In the genomic region with DNA sequence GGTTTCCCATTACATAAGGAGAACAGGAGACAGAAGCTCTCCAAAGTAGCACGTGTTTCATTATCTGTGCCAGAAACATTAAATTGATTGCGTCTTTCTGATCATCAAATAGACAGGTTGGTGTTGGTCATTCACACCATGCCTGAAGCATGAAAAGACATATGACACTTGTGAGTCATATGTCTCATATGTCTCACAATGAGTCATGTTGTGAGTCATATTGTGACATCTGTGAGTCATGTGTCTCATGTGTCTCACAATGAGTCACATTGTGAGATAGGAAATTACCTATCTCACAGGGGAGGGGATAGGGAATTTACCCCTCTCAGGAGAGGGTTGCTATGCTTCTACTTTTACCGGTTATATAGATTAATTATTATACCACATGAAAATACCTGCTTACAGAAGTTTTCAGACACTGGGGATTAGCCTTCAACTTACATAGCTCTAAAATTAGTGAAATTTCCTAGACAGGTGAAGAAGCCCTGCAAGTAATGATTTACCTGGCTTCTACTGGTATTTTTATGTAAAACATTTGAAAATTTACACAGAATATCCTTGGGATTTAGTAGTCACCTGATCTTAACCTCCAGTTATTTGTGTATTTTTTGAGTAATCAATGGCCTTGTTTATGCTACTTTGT, we compare ENCODE assay signal across 1 cellular context.
A peak's percentile ranks its signal among the peaks of the same experiment; 100 is the strongest.
TF ChIP-seq lines count a peak whose summit lies in the region.

No MANE protein-coding gene starts in this region.

TF ChIP-seq in HEK293, 187 proteins besides CTCF, POLR2A, EP300 and RAD21 (continued from another document and continues in another):
- TF ChIP-seq, protein P1, sequence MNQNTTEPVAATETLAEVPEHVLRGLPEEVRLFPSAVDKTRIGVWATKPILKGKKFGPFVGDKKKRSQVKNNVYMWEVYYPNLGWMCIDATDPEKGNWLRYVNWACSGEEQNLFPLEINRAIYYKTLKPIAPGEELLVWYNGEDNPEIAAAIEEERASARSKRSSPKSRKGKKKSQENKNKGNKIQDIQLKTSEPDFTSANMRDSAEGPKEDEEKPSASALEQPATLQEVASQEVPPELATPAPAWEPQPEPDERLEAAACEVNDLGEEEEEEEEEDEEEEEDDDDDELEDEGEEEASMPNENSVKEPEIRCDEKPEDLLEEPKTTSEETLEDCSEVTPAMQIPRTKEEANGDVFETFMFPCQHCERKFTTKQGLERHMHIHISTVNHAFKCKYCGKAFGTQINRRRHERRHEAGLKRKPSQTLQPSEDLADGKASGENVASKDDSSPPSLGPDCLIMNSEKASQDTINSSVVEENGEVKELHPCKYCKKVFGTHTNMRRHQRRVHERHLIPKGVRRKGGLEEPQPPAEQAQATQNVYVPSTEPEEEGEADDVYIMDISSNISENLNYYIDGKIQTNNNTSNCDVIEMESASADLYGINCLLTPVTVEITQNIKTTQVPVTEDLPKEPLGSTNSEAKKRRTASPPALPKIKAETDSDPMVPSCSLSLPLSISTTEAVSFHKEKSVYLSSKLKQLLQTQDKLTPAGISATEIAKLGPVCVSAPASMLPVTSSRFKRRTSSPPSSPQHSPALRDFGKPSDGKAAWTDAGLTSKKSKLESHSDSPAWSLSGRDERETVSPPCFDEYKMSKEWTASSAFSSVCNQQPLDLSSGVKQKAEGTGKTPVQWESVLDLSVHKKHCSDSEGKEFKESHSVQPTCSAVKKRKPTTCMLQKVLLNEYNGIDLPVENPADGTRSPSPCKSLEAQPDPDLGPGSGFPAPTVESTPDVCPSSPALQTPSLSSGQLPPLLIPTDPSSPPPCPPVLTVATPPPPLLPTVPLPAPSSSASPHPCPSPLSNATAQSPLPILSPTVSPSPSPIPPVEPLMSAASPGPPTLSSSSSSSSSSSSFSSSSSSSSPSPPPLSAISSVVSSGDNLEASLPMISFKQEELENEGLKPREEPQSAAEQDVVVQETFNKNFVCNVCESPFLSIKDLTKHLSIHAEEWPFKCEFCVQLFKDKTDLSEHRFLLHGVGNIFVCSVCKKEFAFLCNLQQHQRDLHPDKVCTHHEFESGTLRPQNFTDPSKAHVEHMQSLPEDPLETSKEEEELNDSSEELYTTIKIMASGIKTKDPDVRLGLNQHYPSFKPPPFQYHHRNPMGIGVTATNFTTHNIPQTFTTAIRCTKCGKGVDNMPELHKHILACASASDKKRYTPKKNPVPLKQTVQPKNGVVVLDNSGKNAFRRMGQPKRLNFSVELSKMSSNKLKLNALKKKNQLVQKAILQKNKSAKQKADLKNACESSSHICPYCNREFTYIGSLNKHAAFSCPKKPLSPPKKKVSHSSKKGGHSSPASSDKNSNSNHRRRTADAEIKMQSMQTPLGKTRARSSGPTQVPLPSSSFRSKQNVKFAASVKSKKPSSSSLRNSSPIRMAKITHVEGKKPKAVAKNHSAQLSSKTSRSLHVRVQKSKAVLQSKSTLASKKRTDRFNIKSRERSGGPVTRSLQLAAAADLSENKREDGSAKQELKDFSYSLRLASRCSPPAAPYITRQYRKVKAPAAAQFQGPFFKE (tag by site-specific recombination; IDR thresholded peaks at IDR 0.05; ENCODE audit: borderline replicate concordance), result no peak
- TF ChIP-seq BCL11A (tag by site-specific recombination; IDR thresholded peaks at IDR 0.05; ENCODE audit: low read depth), result peak; percentile 84
- no peak for TF ChIP-seq YY2 (tag by site-specific recombination; IDR thresholded peaks at IDR 0.05)
- TF ChIP-seq GFI1B (tag by site-specific recombination; IDR thresholded peaks at IDR 0.05), result peak; percentile 60; the same call in 1 of the 2 replicates
- TF ChIP-seq ZNF664 (tag by site-specific recombination; IDR thresholded peaks at IDR 0.05), result no peak
- TF ChIP-seq KLF10 (tag by site-specific recombination; IDR thresholded peaks at IDR 0.05), result peak; percentile 62
- TF ChIP-seq, protein P2, sequence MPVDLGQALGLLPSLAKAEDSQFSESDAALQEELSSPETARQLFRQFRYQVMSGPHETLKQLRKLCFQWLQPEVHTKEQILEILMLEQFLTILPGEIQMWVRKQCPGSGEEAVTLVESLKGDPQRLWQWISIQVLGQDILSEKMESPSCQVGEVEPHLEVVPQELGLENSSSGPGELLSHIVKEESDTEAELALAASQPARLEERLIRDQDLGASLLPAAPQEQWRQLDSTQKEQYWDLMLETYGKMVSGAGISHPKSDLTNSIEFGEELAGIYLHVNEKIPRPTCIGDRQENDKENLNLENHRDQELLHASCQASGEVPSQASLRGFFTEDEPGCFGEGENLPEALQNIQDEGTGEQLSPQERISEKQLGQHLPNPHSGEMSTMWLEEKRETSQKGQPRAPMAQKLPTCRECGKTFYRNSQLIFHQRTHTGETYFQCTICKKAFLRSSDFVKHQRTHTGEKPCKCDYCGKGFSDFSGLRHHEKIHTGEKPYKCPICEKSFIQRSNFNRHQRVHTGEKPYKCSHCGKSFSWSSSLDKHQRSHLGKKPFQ (tag by site-specific recombination; IDR thresholded peaks at IDR 0.05), result no peak
- TF ChIP-seq ZNF394 (tag by site-specific recombination; IDR thresholded peaks at IDR 0.05; ENCODE audit: borderline replicate concordance), result peak; percentile 88
- TF ChIP-seq, protein P3, sequence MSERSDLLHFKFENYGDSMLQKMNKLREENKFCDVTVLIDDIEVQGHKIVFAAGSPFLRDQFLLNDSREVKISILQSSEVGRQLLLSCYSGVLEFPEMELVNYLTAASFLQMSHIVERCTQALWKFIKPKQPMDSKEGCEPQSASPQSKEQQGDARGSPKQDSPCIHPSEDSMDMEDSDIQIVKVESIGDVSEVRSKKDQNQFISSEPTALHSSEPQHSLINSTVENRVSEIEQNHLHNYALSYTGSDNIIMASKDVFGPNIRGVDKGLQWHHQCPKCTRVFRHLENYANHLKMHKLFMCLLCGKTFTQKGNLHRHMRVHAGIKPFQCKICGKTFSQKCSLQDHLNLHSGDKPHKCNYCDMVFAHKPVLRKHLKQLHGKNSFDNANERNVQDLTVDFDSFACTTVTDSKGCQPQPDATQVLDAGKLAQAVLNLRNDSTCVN (tag by site-specific recombination; optimal IDR thresholded peaks at IDR 0.05), result no peak
- TF ChIP-seq, protein P4, sequence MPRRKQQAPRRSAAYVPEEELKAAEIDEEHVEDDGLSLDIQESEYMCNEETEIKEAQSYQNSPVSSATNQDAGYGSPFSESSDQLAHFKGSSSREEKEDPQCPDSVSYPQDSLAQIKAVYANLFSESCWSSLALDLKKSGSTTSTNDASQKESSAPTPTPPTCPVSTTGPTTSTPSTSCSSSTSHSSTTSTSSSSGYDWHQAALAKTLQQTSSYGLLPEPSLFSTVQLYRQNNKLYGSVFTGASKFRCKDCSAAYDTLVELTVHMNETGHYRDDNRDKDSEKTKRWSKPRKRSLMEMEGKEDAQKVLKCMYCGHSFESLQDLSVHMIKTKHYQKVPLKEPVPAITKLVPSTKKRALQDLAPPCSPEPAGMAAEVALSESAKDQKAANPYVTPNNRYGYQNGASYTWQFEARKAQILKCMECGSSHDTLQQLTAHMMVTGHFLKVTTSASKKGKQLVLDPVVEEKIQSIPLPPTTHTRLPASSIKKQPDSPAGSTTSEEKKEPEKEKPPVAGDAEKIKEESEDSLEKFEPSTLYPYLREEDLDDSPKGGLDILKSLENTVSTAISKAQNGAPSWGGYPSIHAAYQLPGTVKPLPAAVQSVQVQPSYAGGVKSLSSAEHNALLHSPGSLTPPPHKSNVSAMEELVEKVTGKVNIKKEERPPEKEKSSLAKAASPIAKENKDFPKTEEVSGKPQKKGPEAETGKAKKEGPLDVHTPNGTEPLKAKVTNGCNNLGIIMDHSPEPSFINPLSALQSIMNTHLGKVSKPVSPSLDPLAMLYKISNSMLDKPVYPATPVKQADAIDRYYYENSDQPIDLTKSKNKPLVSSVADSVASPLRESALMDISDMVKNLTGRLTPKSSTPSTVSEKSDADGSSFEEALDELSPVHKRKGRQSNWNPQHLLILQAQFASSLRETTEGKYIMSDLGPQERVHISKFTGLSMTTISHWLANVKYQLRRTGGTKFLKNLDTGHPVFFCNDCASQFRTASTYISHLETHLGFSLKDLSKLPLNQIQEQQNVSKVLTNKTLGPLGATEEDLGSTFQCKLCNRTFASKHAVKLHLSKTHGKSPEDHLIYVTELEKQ (tag by site-specific recombination; IDR thresholded peaks at IDR 0.05; ENCODE audit: borderline replicate concordance), result peak; percentile 98
- TF ChIP-seq BCL11B (tag by site-specific recombination; IDR thresholded peaks at IDR 0.05; ENCODE audit: low read depth), result peak; percentile 89
- TF ChIP-seq, protein P5, sequence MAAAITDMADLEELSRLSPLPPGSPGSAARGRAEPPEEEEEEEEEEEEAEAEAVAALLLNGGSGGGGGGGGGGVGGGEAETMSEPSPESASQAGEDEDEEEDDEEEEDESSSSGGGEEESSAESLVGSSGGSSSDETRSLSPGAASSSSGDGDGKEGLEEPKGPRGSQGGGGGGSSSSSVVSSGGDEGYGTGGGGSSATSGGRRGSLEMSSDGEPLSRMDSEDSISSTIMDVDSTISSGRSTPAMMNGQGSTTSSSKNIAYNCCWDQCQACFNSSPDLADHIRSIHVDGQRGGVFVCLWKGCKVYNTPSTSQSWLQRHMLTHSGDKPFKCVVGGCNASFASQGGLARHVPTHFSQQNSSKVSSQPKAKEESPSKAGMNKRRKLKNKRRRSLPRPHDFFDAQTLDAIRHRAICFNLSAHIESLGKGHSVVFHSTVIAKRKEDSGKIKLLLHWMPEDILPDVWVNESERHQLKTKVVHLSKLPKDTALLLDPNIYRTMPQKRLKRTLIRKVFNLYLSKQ (tag by site-specific recombination; IDR thresholded peaks at IDR 0.05; ENCODE audit: borderline replicate concordance), result no peak
- TF ChIP-seq, protein P6, sequence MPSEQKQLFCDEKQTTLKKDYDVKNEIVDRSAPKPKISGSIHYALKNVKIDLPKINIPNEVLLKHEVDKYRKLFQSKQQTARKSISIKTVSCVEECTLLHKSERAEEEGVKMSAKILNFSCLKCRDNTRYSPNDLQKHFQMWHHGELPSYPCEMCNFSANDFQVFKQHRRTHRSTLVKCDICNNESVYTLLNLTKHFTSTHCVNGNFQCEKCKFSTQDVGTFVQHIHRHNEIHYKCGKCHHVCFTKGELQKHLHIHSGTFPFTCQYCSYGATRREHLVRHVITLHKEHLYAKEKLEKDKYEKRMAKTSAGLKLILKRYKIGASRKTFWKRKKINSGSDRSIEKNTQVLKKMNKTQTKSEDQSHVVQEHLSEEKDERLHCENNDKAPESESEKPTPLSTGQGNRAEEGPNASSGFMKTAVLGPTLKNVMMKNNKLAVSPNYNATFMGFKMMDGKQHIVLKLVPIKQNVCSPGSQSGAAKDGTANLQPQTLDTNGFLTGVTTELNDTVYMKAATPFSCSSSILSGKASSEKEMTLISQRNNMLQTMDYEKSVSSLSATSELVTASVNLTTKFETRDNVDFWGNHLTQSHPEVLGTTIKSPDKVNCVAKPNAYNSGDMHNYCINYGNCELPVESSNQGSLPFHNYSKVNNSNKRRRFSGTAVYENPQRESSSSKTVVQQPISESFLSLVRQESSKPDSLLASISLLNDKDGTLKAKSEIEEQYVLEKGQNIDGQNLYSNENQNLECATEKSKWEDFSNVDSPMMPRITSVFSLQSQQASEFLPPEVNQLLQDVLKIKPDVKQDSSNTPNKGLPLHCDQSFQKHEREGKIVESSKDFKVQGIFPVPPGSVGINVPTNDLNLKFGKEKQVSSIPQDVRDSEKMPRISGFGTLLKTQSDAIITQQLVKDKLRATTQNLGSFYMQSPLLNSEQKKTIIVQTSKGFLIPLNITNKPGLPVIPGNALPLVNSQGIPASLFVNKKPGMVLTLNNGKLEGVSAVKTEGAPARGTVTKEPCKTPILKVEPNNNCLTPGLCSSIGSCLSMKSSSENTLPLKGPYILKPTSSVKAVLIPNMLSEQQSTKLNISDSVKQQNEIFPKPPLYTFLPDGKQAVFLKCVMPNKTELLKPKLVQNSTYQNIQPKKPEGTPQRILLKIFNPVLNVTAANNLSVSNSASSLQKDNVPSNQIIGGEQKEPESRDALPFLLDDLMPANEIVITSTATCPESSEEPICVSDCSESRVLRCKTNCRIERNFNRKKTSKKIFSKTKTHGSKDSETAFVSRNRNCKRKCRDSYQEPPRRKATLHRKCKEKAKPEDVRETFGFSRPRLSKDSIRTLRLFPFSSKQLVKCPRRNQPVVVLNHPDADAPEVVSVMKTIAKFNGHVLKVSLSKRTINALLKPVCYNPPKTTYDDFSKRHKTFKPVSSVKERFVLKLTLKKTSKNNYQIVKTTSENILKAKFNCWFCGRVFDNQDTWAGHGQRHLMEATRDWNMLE (tag by site-specific recombination; conservative IDR thresholded peaks at IDR 0.05; ENCODE audit: low read depth), result peak; percentile 58
- TF ChIP-seq, protein P7, sequence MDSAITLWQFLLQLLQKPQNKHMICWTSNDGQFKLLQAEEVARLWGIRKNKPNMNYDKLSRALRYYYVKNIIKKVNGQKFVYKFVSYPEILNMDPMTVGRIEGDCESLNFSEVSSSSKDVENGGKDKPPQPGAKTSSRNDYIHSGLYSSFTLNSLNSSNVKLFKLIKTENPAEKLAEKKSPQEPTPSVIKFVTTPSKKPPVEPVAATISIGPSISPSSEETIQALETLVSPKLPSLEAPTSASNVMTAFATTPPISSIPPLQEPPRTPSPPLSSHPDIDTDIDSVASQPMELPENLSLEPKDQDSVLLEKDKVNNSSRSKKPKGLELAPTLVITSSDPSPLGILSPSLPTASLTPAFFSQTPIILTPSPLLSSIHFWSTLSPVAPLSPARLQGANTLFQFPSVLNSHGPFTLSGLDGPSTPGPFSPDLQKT (IDR thresholded peaks at IDR 0.05; ENCODE audit: borderline replicate concordance, low read depth, low read length), result no peak
- TF ChIP-seq ZNF2 (tag by site-specific recombination; IDR thresholded peaks at IDR 0.05), result peak; percentile 35; the same call in 1 of the 2 replicates
- TF ChIP-seq ZNF585B (tag by site-specific recombination; IDR thresholded peaks at IDR 0.05), result no peak
- TF ChIP-seq KLF1 (tag by site-specific recombination; IDR thresholded peaks at IDR 0.05), result no peak
- no peak for TF ChIP-seq ZNF266 (tag by site-specific recombination; IDR thresholded peaks at IDR 0.05; ENCODE audit: low read depth)
- TF ChIP-seq ZNF366 (tag by site-specific recombination; conservative IDR thresholded peaks at IDR 0.05), result peak; percentile 99
- TF ChIP-seq, protein P8, sequence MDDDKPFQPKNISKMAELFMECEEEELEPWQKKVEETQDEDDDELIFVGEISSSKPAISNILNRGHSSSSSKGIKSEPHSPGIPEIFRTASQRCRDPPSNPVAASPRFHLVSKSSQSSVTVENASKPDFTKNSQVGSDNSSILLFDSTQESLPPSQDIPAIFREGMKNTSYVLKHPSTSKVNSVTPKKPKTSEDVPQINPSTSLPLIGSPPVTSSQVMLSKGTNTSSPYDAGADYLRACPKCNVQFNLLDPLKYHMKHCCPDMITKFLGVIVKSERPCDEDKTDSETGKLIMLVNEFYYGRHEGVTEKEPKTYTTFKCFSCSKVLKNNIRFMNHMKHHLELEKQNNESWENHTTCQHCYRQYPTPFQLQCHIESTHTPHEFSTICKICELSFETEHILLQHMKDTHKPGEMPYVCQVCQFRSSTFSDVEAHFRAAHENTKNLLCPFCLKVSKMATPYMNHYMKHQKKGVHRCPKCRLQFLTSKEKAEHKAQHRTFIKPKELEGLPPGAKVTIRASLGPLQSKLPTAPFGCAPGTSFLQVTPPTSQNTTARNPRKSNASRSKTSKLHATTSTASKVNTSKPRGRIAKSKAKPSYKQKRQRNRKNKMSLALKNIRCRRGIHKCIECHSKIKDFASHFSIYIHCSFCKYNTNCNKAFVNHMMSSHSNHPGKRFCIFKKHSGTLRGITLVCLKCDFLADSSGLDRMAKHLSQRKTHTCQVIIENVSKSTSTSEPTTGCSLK (tag by site-specific recombination; IDR thresholded peaks at IDR 0.05), result no peak
- no peak for TF ChIP-seq ZNF560 (tag by site-specific recombination; IDR thresholded peaks at IDR 0.05; ENCODE audit: borderline replicate concordance)
- TF ChIP-seq TRIM28 (IDR thresholded peaks at IDR 0.05; ENCODE audit: borderline replicate concordance, low read length), result no peak
